11 cellular contexts compared by ENCODE assay signal in genomic region chr9:133372144-133372543, GRCh38. TPM values are rescaled to one million over a fixed set of nuclear protein-coding genes. Genes with fewer than 3 reads are reported as not detected.
DNase-seq lines count a peak whose midpoint lies in the region; ATAC-seq lines count a peak whose summit lies in the region.
"Had no signal": no experiment of that assay in that cellular context is flagged by ENCODE, and none has a peak within 500 bp of the region (broad histone marks: within the 10 kb centered on the region; RNA-seq: fewer than 3 reads in every experiment).

No MANE protein-coding gene starts in this region.

- ATAC-seq in left lobe of liver = peak; percentile 29

- peak overlapping the region in 3 of 5 donors; percentile 3 to 14 (median 7) for H3K4me3 ChIP-seq in subcutaneous abdominal adipose tissue (ENCODE audit: low read depth in 1 of 5, low read length in 5 of 5)

- H3K36me3 ChIP-seq in subcutaneous abdominal adipose tissue (ENCODE audit: control insufficient read depth in 5 of 5, insufficient read depth in 5 of 5, low read length in 5 of 5) = peaks cover 0 to 33% (median 24%) of the 10 kb centered on the region in 5 donors

- peaks cover 71% of the 10 kb centered on the region for H3K4me1 Mint-ChIP-seq in activated naive CD4-positive, alpha-beta T cell treated with anti-CD3 and anti-CD28 coated beads, Interleukin-2, amount 10 ng/mL, durations not matched to agents 7 days and 5 days
- peaks cover 50% of the 10 kb centered on the region for H3K4me1 Mint-ChIP-seq in activated T-helper 2 cell treated with anti-CD3 and anti-CD28 coated beads, Interferon-gamma antibody, Interleukin-2, Interleukin-4, amounts not matched to agents 10 μg/mL and 5 μg/mL and 100 μg/mL, durations not matched to agents 14 hours and 24 hours and 36 hours (ENCODE audit: low read depth)

- peak overlapping the region; percentile 96 for H3K27ac Mint-ChIP-seq in activated naive CD4-positive, alpha-beta T cell treated with anti-CD3 and anti-CD28 coated beads, Interleukin-2, amount 10 ng/mL, durations not matched to agents 7 days and 5 days
- peak overlapping the region; percentile 97 for H3K27ac Mint-ChIP-seq in activated T-helper 2 cell treated with anti-CD3 and anti-CD28 coated beads, Interferon-gamma antibody, Interleukin-2, Interleukin-4, amounts not matched to agents 10 μg/mL and 5 μg/mL and 100 μg/mL, durations not matched to agents 14 hours and 24 hours and 36 hours

- no peaks in the 10 kb centered on the region for H3K9me3 ChIP-seq in subcutaneous abdominal adipose tissue (ENCODE audit: control insufficient read depth in 5 of 5, low read length in 5 of 5)

- no peaks in the 10 kb centered on the region for H3K27me3 ChIP-seq in subcutaneous abdominal adipose tissue (ENCODE audit: control insufficient read depth in 5 of 5, insufficient read depth in 4 of 5, low read length in 5 of 5)

- H3K9ac ChIP-seq in subcutaneous abdominal adipose tissue (ENCODE audit: low read length in 5 of 5) = peak overlapping the region in 3 of 5 donors; percentile 22 to 39 (median 36)

- H3K4me1 ChIP-seq in subcutaneous abdominal adipose tissue (ENCODE audit: control insufficient read depth in 5 of 5, insufficient read depth in 5 of 5, low read length in 5 of 5) = peaks cover 28 to 88% (median 84%) of the 10 kb centered on the region in 5 donors

- CTCF ChIA-PET in activated naive CD4-positive, alpha-beta T cell treated with anti-CD3 and anti-CD28 coated beads, Interleukin-2, amount 10 ng/mL, durations not matched to agents 7 days and 5 days (lab: Charles Lee) = interaction anchor here (0.7 to 3.9 kb wide), 9 partner anchors 9 to 33 kb away, joined by 3 to 32 read pairs (median 6); partner anchors contain the start of genes MED22, RPL7A, SURF1 and SURF2

- H3K36me3 Mint-ChIP-seq in activated naive CD4-positive, alpha-beta T cell treated with anti-CD3 and anti-CD28 coated beads, Interleukin-2, amount 10 ng/mL, durations not matched to agents 7 days and 5 days = peaks cover 41% of the 10 kb centered on the region
- peaks cover 76% of the 10 kb centered on the region for H3K36me3 Mint-ChIP-seq in activated T-helper 2 cell treated with anti-CD3 and anti-CD28 coated beads, Interferon-gamma antibody, Interleukin-2, Interleukin-4, amounts not matched to agents 10 μg/mL and 5 μg/mL and 100 μg/mL, durations not matched to agents 14 hours and 24 hours and 36 hours (ENCODE audit: low read depth)

- H3K4me3 Mint-ChIP-seq in activated naive CD4-positive, alpha-beta T cell treated with anti-CD3 and anti-CD28 coated beads, Interleukin-2, amount 10 ng/mL, durations not matched to agents 7 days and 5 days = peak overlapping the region; percentile 64
- H3K4me3 Mint-ChIP-seq in activated T-helper 2 cell treated with anti-CD3 and anti-CD28 coated beads, Interferon-gamma antibody, Interleukin-2, Interleukin-4, amounts not matched to agents 10 μg/mL and 5 μg/mL and 100 μg/mL, durations not matched to agents 14 hours and 24 hours and 36 hours (ENCODE audit: low read depth) = peak overlapping the region; percentile 81

- no peaks in the 10 kb centered on the region for H3K9me3 Mint-ChIP-seq in activated naive CD4-positive, alpha-beta T cell treated with anti-CD3 and anti-CD28 coated beads, Interleukin-2, amount 10 ng/mL, durations not matched to agents 7 days and 5 days
- no peaks in the 10 kb centered on the region for H3K9me3 Mint-ChIP-seq in activated T-helper 2 cell treated with anti-CD3 and anti-CD28 coated beads, Interferon-gamma antibody, Interleukin-2, Interleukin-4, amounts not matched to agents 10 μg/mL and 5 μg/mL and 100 μg/mL, durations not matched to agents 14 hours and 24 hours and 36 hours

- H3K27me3 Mint-ChIP-seq in activated naive CD4-positive, alpha-beta T cell treated with anti-CD3 and anti-CD28 coated beads, Interleukin-2, amount 10 ng/mL, durations not matched to agents 7 days and 5 days = peaks cover 1% of the 10 kb centered on the region
- no peaks in the 10 kb centered on the region for H3K27me3 Mint-ChIP-seq in activated T-helper 2 cell treated with anti-CD3 and anti-CD28 coated beads, Interferon-gamma antibody, Interleukin-2, Interleukin-4, amounts not matched to agents 10 μg/mL and 5 μg/mL and 100 μg/mL, durations not matched to agents 14 hours and 24 hours and 36 hours (ENCODE audit: low read depth)

- DNase-seq in activated naive CD4-positive, alpha-beta T cell treated with anti-CD3 and anti-CD28 coated beads, Interleukin-2, amount 10 ng/mL, durations not matched to agents 7 days and 5 days = no peak
- DNase-seq in activated naive CD4-positive, alpha-beta T cell treated with Interleukin-2 at 50 U/mL for 16 hours = no peak
- DNase-seq in activated T-helper 2 cell treated with anti-CD3 and anti-CD28 coated beads, Interferon-gamma antibody, Interleukin-2, Interleukin-4, amounts not matched to agents 10 μg/mL and 5 μg/mL and 100 μg/mL, durations not matched to agents 14 hours and 24 hours and 36 hours (ENCODE audit: low spot score) = no peak
- DNase-seq in left lobe of liver (ENCODE audit: low spot score) (peak; percentile 77), NCI-H1092 (lab: John Stamatoyannopoulos, UW) (no peak), cortex of kidney (lab: John Stamatoyannopoulos, UW) (no peak), Kasumi-1 (lab: John Stamatoyannopoulos, UW) (no peak)
- DNase-seq: amniotic stem cell, KG1, NCI-H2171 treated with DMSO at 0.1 percent for 48 hours had no signal

- H3K27ac ChIP-seq in subcutaneous abdominal adipose tissue (ENCODE audit: low read depth, low read length) = peak overlapping the region; percentile 74

- intact Hi-C loops in activated T-helper 2 cell treated with anti-CD3 and anti-CD28 coated beads, Interferon-gamma antibody, Interleukin-2, Interleukin-4, amounts not matched to agents 10 μg/mL and 5 μg/mL and 100 μg/mL, durations not matched to agents 14 hours and 24 hours and 36 hours (cut with micrococcal nuclease) = loop anchor here (5.0 to 10.0 kb wide), 3 partner anchors 105 to 337 kb away; partner anchors contain the start of genes GTF3C5 and SLC2A6

RNA-seq across cellular contexts. Expression of gene SURF4, which starts 3.7 kb away (rescaled TPM):
- 388 and 393 TPM in 2 replicates for total RNA-seq in activated T-helper 2 cell treated with anti-CD3 and anti-CD28 coated beads, Interferon-gamma antibody, Interleukin-2, Interleukin-4, amounts not matched to agents 10 μg/mL and 5 μg/mL and 100 μg/mL, durations not matched to agents 14 hours and 24 hours and 36 hours
- 225 TPM for total RNA-seq in left lobe of liver

RNA-seq across cellular contexts. Expression of gene STKLD1, which starts 4.0 kb away (rescaled TPM):
- total RNA-seq in activated T-helper 2 cell treated with anti-CD3 and anti-CD28 coated beads, Interferon-gamma antibody, Interleukin-2, Interleukin-4, amounts not matched to agents 10 μg/mL and 5 μg/mL and 100 μg/mL, durations not matched to agents 14 hours and 24 hours and 36 hours = 0.87 and 1.0 TPM in 2 replicates
- 0.83 TPM for total RNA-seq in left lobe of liver

RNA-seq across cellular contexts. Expression of gene SURF2, which starts 15.8 kb away (rescaled TPM):
- 16.9 and 22.1 TPM in 2 replicates for total RNA-seq in activated T-helper 2 cell treated with anti-CD3 and anti-CD28 coated beads, Interferon-gamma antibody, Interleukin-2, Interleukin-4, amounts not matched to agents 10 μg/mL and 5 μg/mL and 100 μg/mL, durations not matched to agents 14 hours and 24 hours and 36 hours
- 9.0 TPM for total RNA-seq in left lobe of liver

RNA-seq across cellular contexts. Expression of gene SURF1, which starts 15.9 kb away (rescaled TPM):
- 32.4 and 33.0 TPM in 2 replicates for total RNA-seq in activated T-helper 2 cell treated with anti-CD3 and anti-CD28 coated beads, Interferon-gamma antibody, Interleukin-2, Interleukin-4, amounts not matched to agents 10 μg/mL and 5 μg/mL and 100 μg/mL, durations not matched to agents 14 hours and 24 hours and 36 hours
- 59.9 TPM for total RNA-seq in left lobe of liver

RNA-seq across cellular contexts. Expression of gene RPL7A, which starts 24.1 kb away (rescaled TPM):
- total RNA-seq in activated T-helper 2 cell treated with anti-CD3 and anti-CD28 coated beads, Interferon-gamma antibody, Interleukin-2, Interleukin-4, amounts not matched to agents 10 μg/mL and 5 μg/mL and 100 μg/mL, durations not matched to agents 14 hours and 24 hours and 36 hours = 2,586 and 2,588 TPM in 2 replicates
- total RNA-seq in left lobe of liver = 609 TPM
